Comparison of ENCODE assay signal across 16 cellular contexts in the genomic region with DNA sequence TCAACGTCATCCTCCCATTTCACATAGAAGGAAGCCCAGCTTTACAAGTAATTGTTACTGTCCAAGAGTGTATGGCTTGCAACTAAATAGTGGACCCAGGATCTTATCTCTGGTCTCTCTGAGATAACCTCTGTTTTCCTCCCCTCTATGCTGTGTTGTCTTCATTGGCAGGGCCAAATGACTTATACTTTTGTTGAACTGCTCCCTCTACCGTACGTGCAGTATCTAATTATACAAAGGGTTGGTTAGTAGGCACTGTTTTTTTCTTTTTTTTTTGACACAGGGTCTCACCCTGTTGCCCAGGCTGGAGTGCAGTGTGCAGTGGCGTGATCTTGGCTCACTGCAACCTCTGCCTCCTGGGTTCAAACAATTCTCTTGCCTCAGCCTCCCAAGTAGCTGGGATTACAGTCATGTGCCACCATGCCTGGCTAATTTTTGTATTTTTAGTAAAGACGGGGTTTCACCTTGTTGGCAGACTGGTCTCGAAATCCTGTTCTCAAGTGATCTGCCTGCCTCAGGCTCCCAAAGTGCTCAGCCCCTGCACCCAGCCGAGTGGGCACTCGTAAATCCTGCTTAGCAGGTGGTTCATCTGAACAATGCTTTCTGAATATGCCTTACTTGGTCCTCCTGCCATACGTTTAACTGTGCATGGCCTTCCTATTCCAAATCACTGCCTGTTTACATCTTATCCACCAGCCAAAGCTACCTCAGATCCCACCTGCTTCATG.
"Had no signal": no experiment of that assay in that cellular context is flagged by ENCODE, and none has a peak within 500 bp of the region (broad histone marks: within the 10 kb centered on the region; RNA-seq: fewer than 3 reads in every experiment).

No MANE protein-coding gene starts in this region.

- H3K27ac Mint-ChIP-seq: activated CD4-positive, alpha-beta memory T cell treated with anti-CD3 and anti-CD28 coated beads for 36 hours; activated naive CD8-positive, alpha-beta T cell; brain; endodermal cell had no signal

- ATAC-seq: left ventricle myocardium superior had no signal

- H3K4me1 Mint-ChIP-seq: endodermal cell had no signal

- H3K4me3 Mint-ChIP-seq: activated CD4-positive, alpha-beta memory T cell treated with anti-CD3 and anti-CD28 coated beads for 36 hours; activated naive CD8-positive, alpha-beta T cell; brain; endodermal cell had no signal

- H3K27ac ChIP-seq: ovary, upper lobe of left lung had no signal

- H3K27me3 ChIP-seq: ovary had no signal

- H3K9me3 ChIP-seq: ovary, upper lobe of left lung had no signal

- H3K36me3 Mint-ChIP-seq: activated CD4-positive, alpha-beta memory T cell treated with anti-CD3 and anti-CD28 coated beads for 36 hours; activated naive CD8-positive, alpha-beta T cell; brain had no signal

- DNase-seq: activated CD4-positive, alpha-beta memory T cell treated with anti-CD3 and anti-CD28 coated beads for 36 hours; activated CD4-positive, CD25-positive, alpha-beta regulatory T cell treated with anti-CD3 and anti-CD28 coated beads, Interleukin-2, amount 50 U/mL, for 72 hours; activated gamma-delta T cell; activated T-cell treated with anti-CD3 and anti-CD28 coated beads, Interleukin-2, amount 50 U/mL, for 48 hours; amygdala; dermis blood vessel endothelial cell; endodermal cell; hippocampal formation; left ventricle myocardium superior; mesendoderm; ovary; stimulated activated CD4-positive, alpha-beta T cell treated with anti-CD3 and anti-CD28 coated beads, Interleukin-2, amount 100 ng/mL, for 48 hours; stimulated activated naive CD4-positive, alpha-beta T cell treated with Interleukin-2 at 50 U/mL for 16 hours; upper lobe of left lung had no signal

- H3K9me3 Mint-ChIP-seq: activated CD4-positive, alpha-beta memory T cell treated with anti-CD3 and anti-CD28 coated beads for 36 hours; endodermal cell had no signal

- H3K4me3 ChIP-seq: ovary, upper lobe of left lung had no signal

- H3K36me3 ChIP-seq: ovary, upper lobe of left lung had no signal
